Comparison of ENCODE assay signal across 1 cellular context in genomic region chr6:130882370-130882769, GRCh38.
TF ChIP-seq lines count a peak whose summit lies in the region.

No MANE protein-coding gene starts in this region.

TF ChIP-seq in HepG2, 621 proteins besides CTCF, POLR2A, EP300 and RAD21:
- TF ChIP-seq ZNF407 (CRISPR knock-in tag; IDR thresholded peaks at IDR 0.05; ENCODE audit: not compliant biosample characterization), result no peak
- no peak for TF ChIP-seq NR3C1 (CRISPR knock-in tag; IDR thresholded peaks at IDR 0.05)
- no peak for TF ChIP-seq ETV6 (CRISPR knock-in tag; conservative IDR thresholded peaks at IDR 0.05)
